16 cellular contexts compared by ENCODE assay signal in the genomic region with DNA sequence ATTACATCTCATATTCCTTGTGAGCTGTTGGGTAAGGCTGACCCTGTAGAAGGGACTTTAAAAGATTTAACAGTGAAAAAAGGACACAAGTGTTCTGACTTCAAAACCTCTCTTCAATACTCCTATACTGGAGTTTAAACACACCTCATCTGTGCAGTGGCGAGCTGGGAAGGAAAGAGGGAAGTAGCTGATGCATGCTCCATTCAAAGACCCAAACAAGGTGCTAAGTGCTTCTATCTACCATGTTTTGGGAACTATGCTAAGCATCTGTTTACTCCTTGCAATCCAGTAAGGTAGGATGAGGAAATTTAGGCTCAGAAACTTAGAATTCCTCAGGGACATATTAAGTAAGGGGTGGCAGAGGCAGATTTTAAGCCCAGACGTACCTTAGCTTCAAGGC.
"Had no signal": no experiment of that assay in that cellular context is flagged by ENCODE, and none has a peak within 500 bp of the region (broad histone marks: within the 10 kb centered on the region; RNA-seq: fewer than 3 reads in every experiment).

No MANE protein-coding gene starts in this region.

- H3K9me3 ChIP-seq: heart right ventricle, left ventricle myocardium inferior, lower lobe of right lung, sigmoid colon had no signal

- H3K9me3 Mint-ChIP-seq: memory B cell, naive B cell, nephron had no signal

- H3K27ac ChIP-seq: coronary artery, dorsolateral prefrontal cortex, heart right ventricle, left ventricle myocardium inferior, lower lobe of right lung, parathyroid adenoma, sigmoid colon had no signal

- H3K4me1 ChIP-seq: lower lobe of right lung, parathyroid adenoma had no signal

- ATAC-seq: esophagus mucosa, heart right ventricle, lower lobe of right lung had no signal

- H2AFZ ChIP-seq: parathyroid adenoma had no signal

- H3K4me3 Mint-ChIP-seq: memory B cell, nephron had no signal

- H3K79me2 ChIP-seq: parathyroid adenoma had no signal

- H3K27ac Mint-ChIP-seq: memory B cell, naive B cell, nephron had no signal

- H3K36me3 ChIP-seq: heart right ventricle, left ventricle myocardium inferior, lower lobe of right lung, sigmoid colon had no signal

- H3K9ac ChIP-seq: parathyroid adenoma had no signal

- H3K27me3 Mint-ChIP-seq: memory B cell had no signal

- H3K4me1 Mint-ChIP-seq: memory B cell, naive B cell had no signal

- DNase-seq: dorsolateral prefrontal cortex; effector CD8-positive, alpha-beta T cell; heart right ventricle; left ventricle myocardium inferior; lower lobe of right lung; naive B cell; occipital lobe; sigmoid colon; small intestine; stimulated activated CD4-positive, alpha-beta T cell treated with anti-CD3 and anti-CD28 coated beads, Interleukin-12 subunit alpha, Interleukin-12 subunit beta, amount 100 ng/mL, for 4 hours; stimulated activated naive CD4-positive, alpha-beta T cell treated with Interleukin-2 at 50 U/mL for 16 hours had no signal

- H3K36me3 Mint-ChIP-seq: memory B cell, naive B cell had no signal

- H3K4me3 ChIP-seq: coronary artery, dorsolateral prefrontal cortex, heart right ventricle, left ventricle myocardium inferior, lower lobe of right lung, sigmoid colon had no signal

- H3K27me3 ChIP-seq: dorsolateral prefrontal cortex, heart right ventricle, sigmoid colon had no signal
